18 cellular contexts compared by ENCODE assay signal in genomic region chr17:3027786-3028532, GRCh38. TPM values are rescaled to one million over a fixed set of nuclear protein-coding genes. Genes with fewer than 3 reads are reported as not detected.
"Had no signal": no experiment of that assay in that cellular context is flagged by ENCODE, and none has a peak within 500 bp of the region (broad histone marks: within the 10 kb centered on the region; RNA-seq: fewer than 3 reads in every experiment).

No MANE protein-coding gene starts in this region.

- H3K4me1 Mint-ChIP-seq: activated CD4-positive, alpha-beta T cell treated with anti-CD3 and anti-CD28 coated beads, Interleukin-2, amount 10 ng/mL, durations not matched to agents 7 days and 5 days; activated naive CD8-positive, alpha-beta T cell treated with anti-CD3 and anti-CD28 coated beads, Interleukin-2, amount 10 ng/mL, durations not matched to agents 7 days and 5 days; neural crest cell; WTC11 had no signal

- H3K36me3 Mint-ChIP-seq: activated naive CD8-positive, alpha-beta T cell treated with anti-CD3 and anti-CD28 coated beads, Interleukin-2, amount 10 ng/mL, durations not matched to agents 7 days and 5 days had no signal

- H3K27ac ChIP-seq: parathyroid adenoma, tibial nerve had no signal

- H3K4me3 ChIP-seq: smooth muscle cell, tibial nerve had no signal

- H3K4me3 Mint-ChIP-seq: activated CD4-positive, alpha-beta T cell treated with anti-CD3 and anti-CD28 coated beads, Interleukin-2, amount 10 ng/mL, durations not matched to agents 7 days and 5 days; activated naive CD8-positive, alpha-beta T cell treated with anti-CD3 and anti-CD28 coated beads, Interleukin-2, amount 10 ng/mL, durations not matched to agents 7 days and 5 days; immature natural killer cell; neural crest cell; stimulated activated effector memory CD8-positive, alpha-beta T cell treated with anti-CD3 and anti-CD28 coated beads, Interleukin-12 subunit alpha, Interleukin-12 subunit beta, amount 100 ng/mL, for 72 hours; WTC11 had no signal

- H3K27me3 Mint-ChIP-seq: activated CD4-positive, alpha-beta T cell treated with anti-CD3 and anti-CD28 coated beads, Interleukin-2, amount 10 ng/mL, durations not matched to agents 7 days and 5 days; activated naive CD8-positive, alpha-beta T cell treated with anti-CD3 and anti-CD28 coated beads, Interleukin-2, amount 10 ng/mL, durations not matched to agents 7 days and 5 days had no signal

- H3K4me1 ChIP-seq: parathyroid adenoma, tibial nerve had no signal

- H3K27ac Mint-ChIP-seq: activated CD4-positive, alpha-beta T cell treated with anti-CD3 and anti-CD28 coated beads, Interleukin-2, amount 10 ng/mL, durations not matched to agents 7 days and 5 days; activated naive CD8-positive, alpha-beta T cell treated with anti-CD3 and anti-CD28 coated beads, Interleukin-2, amount 10 ng/mL, durations not matched to agents 7 days and 5 days; stimulated activated effector memory CD8-positive, alpha-beta T cell treated with anti-CD3 and anti-CD28 coated beads, Interleukin-12 subunit alpha, Interleukin-12 subunit beta, amount 100 ng/mL, for 72 hours; WTC11 had no signal

- DNase-seq: activated CD4-positive, alpha-beta T cell treated with anti-CD3 and anti-CD28 coated beads, Interleukin-2, amount 10 ng/mL, durations not matched to agents 7 days and 5 days; activated naive CD8-positive, alpha-beta T cell treated with anti-CD3 and anti-CD28 coated beads, Interleukin-2, amount 10 ng/mL, durations not matched to agents 7 days and 5 days; anterior cingulate cortex; immature natural killer cell; mesenchymal stem cell had no signal

- ATAC-seq: esophagus mucosa; stimulated activated effector memory CD8-positive, alpha-beta T cell treated with anti-CD3 and anti-CD28 coated beads, Interleukin-12 subunit alpha, Interleukin-12 subunit beta, amount 100 ng/mL, for 72 hours; WTC11 had no signal

- H3K27me3 ChIP-seq: tibial nerve had no signal

RNA-seq across cellular contexts. Expression of gene OR1D5, which starts 35.4 kb away (rescaled TPM):
- total RNA-seq: activated CD4-positive, alpha-beta T cell treated with anti-CD3 and anti-CD28 coated beads, Interleukin-2, amount 10 ng/mL, durations not matched to agents 7 days and 5 days; activated CD8-positive, alpha-beta memory T cell treated with anti-CD3 and anti-CD28 coated beads for 36 hours; activated naive CD8-positive, alpha-beta T cell treated with anti-CD3 and anti-CD28 coated beads, Interleukin-2, amount 10 ng/mL, durations not matched to agents 7 days and 5 days; cerebellum; dermis microvascular lymphatic vessel endothelial cell; esophagus mucosa; glomerular endothelial cell; neural crest cell; right cardiac atrium; smooth muscle cell; T-helper 1 cell treated with Interleukin-12 subunit alpha and Interleukin-12 subunit beta and Interleukin-4 antibody, amounts not matched to agents 30 ng/mL and 1 ng/mL, for 36 hours; tibial nerve; WTC11 had no signal
